2 cellular contexts compared by ENCODE assay signal in the genomic region with DNA sequence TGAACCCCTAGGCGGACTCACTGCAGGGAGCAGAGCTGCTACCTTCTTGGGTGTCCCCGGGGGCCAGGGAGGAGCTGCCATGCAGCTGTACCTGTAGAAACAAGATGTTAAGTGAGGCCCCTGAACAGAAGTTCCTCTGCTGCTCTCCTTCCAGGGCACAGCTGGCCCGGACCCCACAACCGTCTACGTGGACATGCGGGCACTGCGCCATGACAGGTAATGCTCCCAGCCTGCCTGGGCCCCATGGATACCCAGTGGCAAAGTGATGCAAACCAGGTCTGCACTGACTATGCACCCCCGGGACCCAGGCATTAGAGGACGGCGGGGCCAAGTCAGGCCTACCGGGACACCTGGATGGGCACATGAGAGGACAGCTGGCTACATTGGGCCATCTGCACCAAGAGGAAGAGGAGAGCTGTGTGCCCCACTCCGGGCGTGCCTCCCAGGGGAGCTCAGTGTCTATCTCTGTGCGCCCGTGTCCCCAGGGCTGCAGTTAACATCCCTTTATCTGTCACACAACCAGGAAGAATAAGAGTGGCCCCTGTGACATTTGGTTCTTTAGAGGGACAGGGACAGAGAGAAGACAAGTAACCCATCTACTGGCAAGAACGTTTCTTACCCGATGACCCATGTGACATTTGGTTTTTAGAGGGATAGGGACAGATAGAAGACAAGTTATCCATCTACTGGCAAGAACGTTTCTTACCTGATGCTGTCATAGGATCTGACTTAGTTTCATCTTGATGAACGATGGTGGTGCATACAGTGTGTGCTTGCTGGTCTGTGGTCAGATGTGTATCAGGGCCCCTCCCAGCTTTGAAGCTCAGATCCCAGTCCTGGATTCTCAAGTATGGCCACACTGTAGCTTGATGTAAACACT.
TF ChIP-seq lines count a peak whose summit lies in the region.

No MANE protein-coding gene starts in this region.

TF ChIP-seq in SK-N-SH, 30 proteins besides CTCF, POLR2A, EP300 and RAD21:
- TF ChIP-seq SIN3A (IDR thresholded peaks at IDR 0.05; ENCODE audit: borderline replicate concordance, low read depth, low read length): no peak
- TF ChIP-seq, protein P1, sequence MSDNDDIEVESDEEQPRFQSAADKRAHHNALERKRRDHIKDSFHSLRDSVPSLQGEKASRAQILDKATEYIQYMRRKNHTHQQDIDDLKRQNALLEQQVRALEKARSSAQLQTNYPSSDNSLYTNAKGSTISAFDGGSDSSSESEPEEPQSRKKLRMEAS (IDR thresholded peaks at IDR 0.05; ENCODE audit: low read depth): no peak
- TF ChIP-seq POLR2AphosphoS5 (IDR thresholded peaks at IDR 0.05; ENCODE audit: low read depth, low read length): no peak
- no peak for TF ChIP-seq TEAD4 (IDR thresholded peaks at IDR 0.05; ENCODE audit: borderline replicate concordance, insufficient read depth)
- TF ChIP-seq FOXM1 (IDR thresholded peaks at IDR 0.05; ENCODE audit: low read depth): no peak
- TF ChIP-seq EZH2phosphoT487 (IDR thresholded peaks at IDR 0.05; ENCODE audit: borderline replicate concordance, low read depth): no peak
- no peak for TF ChIP-seq NFIC (IDR thresholded peaks at IDR 0.05; ENCODE audit: borderline replicate concordance)
- no peak for TF ChIP-seq SMC3 (IDR thresholded peaks at IDR 0.05; ENCODE audit: low read depth, low read length)
- TF ChIP-seq, protein P2, sequence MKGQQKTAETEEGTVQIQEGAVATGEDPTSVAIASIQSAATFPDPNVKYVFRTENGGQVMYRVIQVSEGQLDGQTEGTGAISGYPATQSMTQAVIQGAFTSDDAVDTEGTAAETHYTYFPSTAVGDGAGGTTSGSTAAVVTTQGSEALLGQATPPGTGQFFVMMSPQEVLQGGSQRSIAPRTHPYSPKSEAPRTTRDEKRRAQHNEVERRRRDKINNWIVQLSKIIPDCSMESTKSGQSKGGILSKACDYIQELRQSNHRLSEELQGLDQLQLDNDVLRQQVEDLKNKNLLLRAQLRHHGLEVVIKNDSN (IDR thresholded peaks at IDR 0.05; ENCODE audit: borderline replicate concordance, low read depth): no peak
- TF ChIP-seq, protein P3, sequence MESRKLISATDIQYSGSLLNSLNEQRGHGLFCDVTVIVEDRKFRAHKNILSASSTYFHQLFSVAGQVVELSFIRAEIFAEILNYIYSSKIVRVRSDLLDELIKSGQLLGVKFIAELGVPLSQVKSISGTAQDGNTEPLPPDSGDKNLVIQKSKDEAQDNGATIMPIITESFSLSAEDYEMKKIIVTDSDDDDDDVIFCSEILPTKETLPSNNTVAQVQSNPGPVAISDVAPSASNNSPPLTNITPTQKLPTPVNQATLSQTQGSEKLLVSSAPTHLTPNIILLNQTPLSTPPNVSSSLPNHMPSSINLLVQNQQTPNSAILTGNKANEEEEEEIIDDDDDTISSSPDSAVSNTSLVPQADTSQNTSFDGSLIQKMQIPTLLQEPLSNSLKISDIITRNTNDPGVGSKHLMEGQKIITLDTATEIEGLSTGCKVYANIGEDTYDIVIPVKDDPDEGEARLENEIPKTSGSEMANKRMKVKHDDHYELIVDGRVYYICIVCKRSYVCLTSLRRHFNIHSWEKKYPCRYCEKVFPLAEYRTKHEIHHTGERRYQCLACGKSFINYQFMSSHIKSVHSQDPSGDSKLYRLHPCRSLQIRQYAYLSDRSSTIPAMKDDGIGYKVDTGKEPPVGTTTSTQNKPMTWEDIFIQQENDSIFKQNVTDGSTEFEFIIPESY (IDR thresholded peaks at IDR 0.05; ENCODE audit: borderline replicate concordance, low read depth): no peak
- TF ChIP-seq, protein P4, sequence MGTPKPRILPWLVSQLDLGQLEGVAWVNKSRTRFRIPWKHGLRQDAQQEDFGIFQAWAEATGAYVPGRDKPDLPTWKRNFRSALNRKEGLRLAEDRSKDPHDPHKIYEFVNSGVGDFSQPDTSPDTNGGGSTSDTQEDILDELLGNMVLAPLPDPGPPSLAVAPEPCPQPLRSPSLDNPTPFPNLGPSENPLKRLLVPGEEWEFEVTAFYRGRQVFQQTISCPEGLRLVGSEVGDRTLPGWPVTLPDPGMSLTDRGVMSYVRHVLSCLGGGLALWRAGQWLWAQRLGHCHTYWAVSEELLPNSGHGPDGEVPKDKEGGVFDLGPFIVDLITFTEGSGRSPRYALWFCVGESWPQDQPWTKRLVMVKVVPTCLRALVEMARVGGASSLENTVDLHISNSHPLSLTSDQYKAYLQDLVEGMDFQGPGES (IDR thresholded peaks at IDR 0.05; ENCODE audit: low read depth, low read length): no peak
- TF ChIP-seq GATA2 (CRISPR knock-in tag; IDR thresholded peaks at IDR 0.05): no peak
- no peak for TF ChIP-seq FOXJ3 (CRISPR knock-in tag; IDR thresholded peaks at IDR 0.05)
- TF ChIP-seq MEF2A (IDR thresholded peaks at IDR 0.05; ENCODE audit: borderline replicate concordance, low read depth): no peak
- TF ChIP-seq GABPA (IDR thresholded peaks at IDR 0.05; ENCODE audit: low read depth): no peak
- TF ChIP-seq, protein P5, sequence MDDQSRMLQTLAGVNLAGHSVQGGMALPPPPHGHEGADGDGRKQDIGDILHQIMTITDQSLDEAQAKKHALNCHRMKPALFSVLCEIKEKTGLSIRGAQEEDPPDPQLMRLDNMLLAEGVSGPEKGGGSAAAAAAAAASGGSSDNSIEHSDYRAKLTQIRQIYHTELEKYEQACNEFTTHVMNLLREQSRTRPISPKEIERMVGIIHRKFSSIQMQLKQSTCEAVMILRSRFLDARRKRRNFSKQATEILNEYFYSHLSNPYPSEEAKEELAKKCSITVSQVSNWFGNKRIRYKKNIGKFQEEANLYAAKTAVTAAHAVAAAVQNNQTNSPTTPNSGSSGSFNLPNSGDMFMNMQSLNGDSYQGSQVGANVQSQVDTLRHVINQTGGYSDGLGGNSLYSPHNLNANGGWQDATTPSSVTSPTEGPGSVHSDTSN (IDR thresholded peaks at IDR 0.05): no peak
- TF ChIP-seq RXRA (IDR thresholded peaks at IDR 0.05; ENCODE audit: borderline replicate concordance, low read depth): no peak
- no peak for TF ChIP-seq JUND (IDR thresholded peaks at IDR 0.05)
- TF ChIP-seq YY1 (IDR thresholded peaks at IDR 0.05; ENCODE audit: low read depth): no peak
- no peak for TF ChIP-seq CHD2 (IDR thresholded peaks at IDR 0.05; ENCODE audit: low read length, partially characterized antibody)

TF ChIP-seq in SK-N-SH treated with all-trans-retinoic acid at 6 μM for 48 hours, 23 proteins besides CTCF, POLR2A, EP300 and RAD21:
- TF ChIP-seq ZNF8 (CRISPR knock-in tag; IDR thresholded peaks at IDR 0.05) (no peak), BACH2 (CRISPR knock-in tag; IDR thresholded peaks at IDR 0.05; ENCODE audit: borderline replicate concordance) (no peak), ISL1 (CRISPR knock-in tag; IDR thresholded peaks at IDR 0.05) (no peak)
- TF ChIP-seq, protein P6, sequence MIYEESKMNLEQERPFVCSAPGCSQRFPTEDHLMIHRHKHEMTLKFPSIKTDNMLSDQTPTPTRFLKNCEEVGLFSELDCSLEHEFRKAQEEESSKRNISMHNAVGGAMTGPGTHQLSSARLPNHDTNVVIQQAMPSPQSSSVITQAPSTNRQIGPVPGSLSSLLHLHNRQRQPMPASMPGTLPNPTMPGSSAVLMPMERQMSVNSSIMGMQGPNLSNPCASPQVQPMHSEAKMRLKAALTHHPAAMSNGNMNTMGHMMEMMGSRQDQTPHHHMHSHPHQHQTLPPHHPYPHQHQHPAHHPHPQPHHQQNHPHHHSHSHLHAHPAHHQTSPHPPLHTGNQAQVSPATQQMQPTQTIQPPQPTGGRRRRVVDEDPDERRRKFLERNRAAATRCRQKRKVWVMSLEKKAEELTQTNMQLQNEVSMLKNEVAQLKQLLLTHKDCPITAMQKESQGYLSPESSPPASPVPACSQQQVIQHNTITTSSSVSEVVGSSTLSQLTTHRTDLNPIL (CRISPR knock-in tag; IDR thresholded peaks at IDR 0.05; ENCODE audit: low read depth): no peak
